In genomic region chr10:122939133-122939532, GRCh38 we compare ENCODE assay signal across 30 cellular contexts. TPM values are rescaled to one million over a fixed set of nuclear protein-coding genes. Genes with fewer than 3 reads are reported as not detected.
"Had no signal": no experiment of that assay in that cellular context is flagged by ENCODE, and none has a peak within 500 bp of the region (broad histone marks: within the 10 kb centered on the region; RNA-seq: fewer than 3 reads in every experiment).

No MANE protein-coding gene starts in this region.

- H3K27me3 Mint-ChIP-seq: activated CD4-positive, alpha-beta T cell treated with anti-CD3 and anti-CD28 coated beads for 36 hours; activated CD8-positive, alpha-beta memory T cell treated with anti-CD3 and anti-CD28 coated beads, Interleukin-2, amount 10 ng/mL, durations not matched to agents 7 days and 5 days; activated naive CD4-positive, alpha-beta T cell treated with anti-CD3 and anti-CD28 coated beads, Interleukin-2, amount 50 U/mL, for 24 hours; activated naive CD8-positive, alpha-beta T cell treated with anti-CD3 and anti-CD28 coated beads, Interleukin-2, amount 50 U/mL, for 24 hours; naive thymus-derived CD4-positive, alpha-beta T cell had no signal

- DNase-seq: activated CD4-positive, alpha-beta T cell treated with anti-CD3 and anti-CD28 coated beads for 36 hours; activated CD4-positive, CD25-positive, alpha-beta regulatory T cell; activated CD8-positive, alpha-beta memory T cell treated with anti-CD3 and anti-CD28 coated beads, Interleukin-2, amount 10 ng/mL, durations not matched to agents 7 days and 5 days; activated CD8-positive, alpha-beta T cell treated with anti-CD3 and anti-CD28 coated beads, Interleukin-2, amount 10 ng/mL, durations not matched to agents 7 days and 5 days; activated naive CD8-positive, alpha-beta T cell treated with anti-CD3 and anti-CD28 coated beads, Interleukin-2, amount 50 U/mL, for 24 hours; activated T-cell treated with anti-CD3 and anti-CD28 coated beads, Interleukin-2, amount 50 U/mL, for 48 hours; amygdala; colonic mucosa; effector memory CD4-positive, alpha-beta T cell; left colon; midbrain; naive thymus-derived CD4-positive, alpha-beta T cell; psoas muscle; sigmoid colon; stimulated activated CD4-positive, alpha-beta T cell treated with anti-CD3 and anti-CD28 coated beads, Interleukin-2, amount 100 ng/mL, for 48 hours; stimulated activated naive CD8-positive, alpha-beta T cell treated with anti-CD3 and anti-CD28 coated beads, Interleukin-15, Interleukin-2, amounts not matched to agents 100 U/mL and 50 U/mL, for 24 hours; T-helper 1 cell; testis; transverse colon had no signal

- H3K4me1 ChIP-seq: colonic mucosa, parathyroid adenoma, psoas muscle, testis, transverse colon had no signal

- H3K79me2 ChIP-seq: parathyroid adenoma had no signal

- H3K27me3 ChIP-seq: colonic mucosa, gastroesophageal sphincter, hepatocyte, sigmoid colon, testis, transverse colon had no signal

- ATAC-seq: activated CD4-positive, alpha-beta T cell treated with anti-CD3 and anti-CD28 coated beads for 36 hours; activated CD8-positive, alpha-beta memory T cell treated with anti-CD3 and anti-CD28 coated beads, Interleukin-2, amount 10 ng/mL, durations not matched to agents 7 days and 5 days; activated CD8-positive, alpha-beta T cell treated with anti-CD3 and anti-CD28 coated beads, Interleukin-2, amount 10 ng/mL, durations not matched to agents 7 days and 5 days; activated naive CD8-positive, alpha-beta T cell treated with anti-CD3 and anti-CD28 coated beads, Interleukin-2, amount 50 U/mL, for 24 hours; gastroesophageal sphincter; left colon; naive thymus-derived CD4-positive, alpha-beta T cell; psoas muscle; stimulated activated naive CD8-positive, alpha-beta T cell treated with anti-CD3 and anti-CD28 coated beads, Interleukin-15, Interleukin-2, amounts not matched to agents 100 U/mL and 50 U/mL, for 24 hours had no signal

- H2AFZ ChIP-seq: hepatocyte, parathyroid adenoma had no signal

- H3K27ac ChIP-seq: colonic mucosa, gastroesophageal sphincter, hepatocyte, parathyroid adenoma, psoas muscle, sigmoid colon, testis, transverse colon had no signal

- H3K9ac ChIP-seq: parathyroid adenoma had no signal

- H3K4me2 ChIP-seq: hepatocyte had no signal

- H3K4me1 Mint-ChIP-seq: activated CD4-positive, alpha-beta T cell treated with anti-CD3 and anti-CD28 coated beads for 36 hours; activated CD8-positive, alpha-beta memory T cell treated with anti-CD3 and anti-CD28 coated beads, Interleukin-2, amount 10 ng/mL, durations not matched to agents 7 days and 5 days had no signal

- H3K9me3 Mint-ChIP-seq: activated naive CD4-positive, alpha-beta T cell treated with anti-CD3 and anti-CD28 coated beads, Interleukin-2, amount 50 U/mL, for 24 hours; activated naive CD8-positive, alpha-beta T cell treated with anti-CD3 and anti-CD28 coated beads, Interleukin-2, amount 50 U/mL, for 24 hours; activated T-helper 2 cell treated with anti-CD3 and anti-CD28 coated beads, Interferon-gamma antibody, Interleukin-2, Interleukin-4, amounts not matched to agents 10 μg/mL and 5 μg/mL and 100 μg/mL, durations not matched to agents 14 hours and 24 hours and 36 hours; naive thymus-derived CD4-positive, alpha-beta T cell; T-helper 2 cell treated with Interferon-gamma antibody and Interleukin-4, amounts not matched to agents 5 μg/mL and 100 μg/mL, for 36 hours had no signal

- H3K4me3 Mint-ChIP-seq: activated CD4-positive, alpha-beta T cell treated with anti-CD3 and anti-CD28 coated beads for 36 hours; activated CD8-positive, alpha-beta memory T cell treated with anti-CD3 and anti-CD28 coated beads, Interleukin-2, amount 10 ng/mL, durations not matched to agents 7 days and 5 days; activated CD8-positive, alpha-beta T cell treated with anti-CD3 and anti-CD28 coated beads, Interleukin-2, amount 10 ng/mL, durations not matched to agents 7 days and 5 days; activated naive CD4-positive, alpha-beta T cell treated with anti-CD3 and anti-CD28 coated beads, Interleukin-2, amount 50 U/mL, for 24 hours; activated naive CD8-positive, alpha-beta T cell treated with anti-CD3 and anti-CD28 coated beads, Interleukin-2, amount 50 U/mL, for 24 hours; naive thymus-derived CD4-positive, alpha-beta T cell; T-helper 2 cell treated with Interferon-gamma antibody and Interleukin-4, amounts not matched to agents 5 μg/mL and 100 μg/mL, for 36 hours had no signal

- H3K9me3 ChIP-seq: colonic mucosa, gastroesophageal sphincter, psoas muscle, sigmoid colon, testis, transverse colon had no signal

- H3K4me3 ChIP-seq: colonic mucosa, gastroesophageal sphincter, hepatocyte, psoas muscle, sigmoid colon, testis, transverse colon had no signal

- H3K27ac Mint-ChIP-seq: activated CD4-positive, alpha-beta T cell treated with anti-CD3 and anti-CD28 coated beads for 36 hours; activated CD8-positive, alpha-beta memory T cell treated with anti-CD3 and anti-CD28 coated beads, Interleukin-2, amount 10 ng/mL, durations not matched to agents 7 days and 5 days; activated CD8-positive, alpha-beta T cell treated with anti-CD3 and anti-CD28 coated beads, Interleukin-2, amount 10 ng/mL, durations not matched to agents 7 days and 5 days; activated naive CD4-positive, alpha-beta T cell treated with anti-CD3 and anti-CD28 coated beads, Interleukin-2, amount 50 U/mL, for 24 hours; activated naive CD8-positive, alpha-beta T cell treated with anti-CD3 and anti-CD28 coated beads, Interleukin-2, amount 50 U/mL, for 24 hours; activated T-helper 2 cell treated with anti-CD3 and anti-CD28 coated beads, Interferon-gamma antibody, Interleukin-2, Interleukin-4, amounts not matched to agents 10 μg/mL and 5 μg/mL and 100 μg/mL, durations not matched to agents 14 hours and 24 hours and 36 hours; naive thymus-derived CD4-positive, alpha-beta T cell; T-helper 2 cell treated with Interferon-gamma antibody and Interleukin-4, amounts not matched to agents 5 μg/mL and 100 μg/mL, for 36 hours had no signal

RNA-seq across cellular contexts. Expression of gene FAM24A, which starts 28.7 kb away (rescaled TPM):
- total RNA-seq: activated CD4-positive, alpha-beta T cell treated with anti-CD3 and anti-CD28 coated beads for 36 hours; activated CD8-positive, alpha-beta memory T cell treated with anti-CD3 and anti-CD28 coated beads, Interleukin-2, amount 10 ng/mL, durations not matched to agents 7 days and 5 days; activated CD8-positive, alpha-beta T cell treated with anti-CD3 and anti-CD28 coated beads, Interleukin-2, amount 10 ng/mL, durations not matched to agents 7 days and 5 days; activated T-helper 2 cell treated with anti-CD3 and anti-CD28 coated beads, Interferon-gamma antibody, Interleukin-2, Interleukin-4, amounts not matched to agents 10 μg/mL and 5 μg/mL and 100 μg/mL, durations not matched to agents 14 hours and 24 hours and 36 hours; colonic mucosa; dermis microvascular lymphatic vessel endothelial cell; fibroblast of villous mesenchyme; gastroesophageal sphincter; hepatocyte; left colon; lower leg skin; naive thymus-derived CD4-positive, alpha-beta T cell; psoas muscle; sigmoid colon; transverse colon had no signal
- polyA plus RNA-seq: hepatocyte; keratinocyte; naive thymus-derived CD4-positive, alpha-beta T cell; neural cell; psoas muscle; sigmoid colon had no signal

RNA-seq across cellular contexts. Expression of gene FAM24B, which starts 59.8 kb away (rescaled TPM):
- total RNA-seq: hepatocyte had no signal
- polyA plus RNA-seq: hepatocyte had no signal
